Comparison of ENCODE assay signal across 1 cellular context in genomic region chr14:34741840-34742239, GRCh38.
TF ChIP-seq lines count a peak whose summit lies in the region.

No MANE protein-coding gene starts in this region.

TF ChIP-seq in liver, 16 proteins besides CTCF, POLR2A, EP300 and RAD21:
- peak in 1 of 2 donors; percentile 8 for TF ChIP-seq RXRA (IDR thresholded peaks at IDR 0.05)
- TF ChIP-seq NR2F2 (IDR thresholded peaks at IDR 0.05): no peak
- no peak for TF ChIP-seq ZBTB33 (IDR thresholded peaks at IDR 0.05)
- TF ChIP-seq MAX (IDR thresholded peaks at IDR 0.05): no peak
- TF ChIP-seq HNF4A (conservative IDR thresholded peaks at IDR 0.05): peak; percentile 40 to 41
- no peak for TF ChIP-seq FOXA2 (IDR thresholded peaks at IDR 0.05)
